ENCODE assay signal across 1 cellular context in the genomic region with DNA sequence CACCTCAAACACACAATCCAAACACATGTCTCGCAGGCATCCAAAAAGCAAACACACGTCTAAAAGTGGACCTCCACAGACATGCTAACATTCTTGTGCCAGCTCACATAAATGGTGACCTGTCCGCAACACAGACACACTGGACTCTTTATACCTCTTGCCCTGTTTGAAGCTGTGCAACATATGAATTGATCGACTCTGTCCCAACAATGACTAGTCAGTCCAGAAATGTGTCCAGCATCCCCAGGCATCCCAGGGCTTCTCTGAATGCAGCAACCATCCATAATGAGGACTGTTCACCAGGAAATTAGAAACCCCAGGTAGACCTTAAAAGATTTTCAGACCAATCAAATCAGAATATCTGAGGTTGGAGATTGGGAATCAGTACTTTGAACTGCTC.
TF ChIP-seq lines count a peak whose summit lies in the region.

No MANE protein-coding gene starts in this region.

TF ChIP-seq in SK-N-SH treated with all-trans-retinoic acid at 6 μM for 48 hours, 23 proteins besides CTCF, POLR2A, EP300 and RAD21 (continued from another document):
- TF ChIP-seq, protein P1, sequence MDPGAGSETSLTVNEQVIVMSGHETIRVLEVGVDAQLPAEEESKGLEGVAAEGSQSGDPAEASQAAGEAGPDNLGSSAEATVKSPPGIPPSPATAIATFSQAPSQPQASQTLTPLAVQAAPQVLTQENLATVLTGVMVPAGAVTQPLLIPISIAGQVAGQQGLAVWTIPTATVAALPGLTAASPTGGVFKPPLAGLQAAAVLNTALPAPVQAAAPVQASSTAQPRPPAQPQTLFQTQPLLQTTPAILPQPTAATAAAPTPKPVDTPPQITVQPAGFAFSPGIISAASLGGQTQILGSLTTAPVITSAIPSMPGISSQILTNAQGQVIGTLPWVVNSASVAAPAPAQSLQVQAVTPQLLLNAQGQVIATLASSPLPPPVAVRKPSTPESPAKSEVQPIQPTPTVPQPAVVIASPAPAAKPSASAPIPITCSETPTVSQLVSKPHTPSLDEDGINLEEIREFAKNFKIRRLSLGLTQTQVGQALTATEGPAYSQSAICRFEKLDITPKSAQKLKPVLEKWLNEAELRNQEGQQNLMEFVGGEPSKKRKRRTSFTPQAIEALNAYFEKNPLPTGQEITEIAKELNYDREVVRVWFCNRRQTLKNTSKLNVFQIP (CRISPR knock-in tag; IDR thresholded peaks at IDR 0.05; ENCODE audit: borderline replicate concordance, low read depth): no peak
- TF ChIP-seq RARB (CRISPR knock-in tag; IDR thresholded peaks at IDR 0.05): no peak
- no peak for TF ChIP-seq OSR1 (CRISPR knock-in tag; IDR thresholded peaks at IDR 0.05)
- TF ChIP-seq ZC3H10 (CRISPR knock-in tag; IDR thresholded peaks at IDR 0.05): no peak
- TF ChIP-seq PPARA (CRISPR knock-in tag; IDR thresholded peaks at IDR 0.05; ENCODE audit: borderline replicate concordance): no peak
- no peak for TF ChIP-seq TCF4 (CRISPR knock-in tag; IDR thresholded peaks at IDR 0.05; ENCODE audit: borderline replicate concordance)
- no peak for TF ChIP-seq CSDC2 (CRISPR knock-in tag; IDR thresholded peaks at IDR 0.05)
- TF ChIP-seq ESRRG (CRISPR knock-in tag; IDR thresholded peaks at IDR 0.05): no peak
- no peak for TF ChIP-seq ZNF8 (CRISPR knock-in tag; IDR thresholded peaks at IDR 0.05)
- no peak for TF ChIP-seq GLIS3 (CRISPR knock-in tag; IDR thresholded peaks at IDR 0.05)
TF ChIP-seq in SK-N-SH treated with all-trans-retinoic acid at 6 μM for 48 hours: peak in this region for 0.
